ENCODE assay signal across 9 cellular contexts in genomic region chr2:204115288-204115687, GRCh38.
"Had no signal": no experiment of that assay in that cellular context is flagged by ENCODE, and none has a peak within 500 bp of the region (broad histone marks: within the 10 kb centered on the region; RNA-seq: fewer than 3 reads in every experiment).

No MANE protein-coding gene starts in this region.

- H3K9me3 ChIP-seq: upper lobe of right lung had no signal

- H3K27me3 Mint-ChIP-seq: activated naive CD4-positive, alpha-beta T cell treated with anti-CD3 and anti-CD28 coated beads, Interleukin-2, amount 50 U/mL, for 24 hours had no signal

- H3K9ac ChIP-seq: parathyroid adenoma had no signal

- H3K4me3 Mint-ChIP-seq: activated naive CD4-positive, alpha-beta T cell treated with anti-CD3 and anti-CD28 coated beads, Interleukin-2, amount 50 U/mL, for 24 hours had no signal

- ATAC-seq: esophagus mucosa, upper lobe of right lung had no signal

- H3K27ac ChIP-seq: parathyroid adenoma, upper lobe of right lung had no signal

- H3K36me3 Mint-ChIP-seq: activated naive CD4-positive, alpha-beta T cell treated with anti-CD3 and anti-CD28 coated beads, Interleukin-2, amount 50 U/mL, for 24 hours had no signal

- H3K36me3 ChIP-seq: upper lobe of right lung had no signal

- H3K9me3 Mint-ChIP-seq: activated naive CD4-positive, alpha-beta T cell treated with anti-CD3 and anti-CD28 coated beads, Interleukin-2, amount 50 U/mL, for 24 hours had no signal

- H3K27ac Mint-ChIP-seq: activated naive CD4-positive, alpha-beta T cell treated with anti-CD3 and anti-CD28 coated beads, Interleukin-2, amount 50 U/mL, for 24 hours had no signal

- H3K27me3 ChIP-seq: upper lobe of right lung had no signal

- DNase-seq: activated CD4-positive, alpha-beta T cell treated with anti-CD3 and anti-CD28 coated beads, Interleukin-2, amount 50 U/mL, for 1 hour; activated T-cell treated with anti-CD3 and anti-CD28 coated beads, Interleukin-2, amount 50 U/mL, for 1 hour; foreskin fibroblast; stimulated activated naive CD4-positive, alpha-beta T cell; T-helper 2 cell; upper lobe of right lung had no signal

- H3K4me3 ChIP-seq: upper lobe of right lung had no signal
